ENCODE assay signal across 1 cellular context in genomic region chr10:22185586-22185985, GRCh38.
TF ChIP-seq lines count a peak whose summit lies in the region.

No MANE protein-coding gene starts in this region.

TF ChIP-seq in GM23338, 12 proteins besides CTCF, POLR2A, EP300 and RAD21 (continued from another document):
- TF ChIP-seq ZNF462 (CRISPR knock-in tag; IDR thresholded peaks at IDR 0.05) (no peak), EZH2phosphoT487 (IDR thresholded peaks at IDR 0.05; ENCODE audit: unreplicated experiment) (no peak), POLR2AphosphoS5 (IDR thresholded peaks at IDR 0.05; ENCODE audit: low read depth) (no peak), ZNF114 (CRISPR knock-in tag; IDR thresholded peaks at IDR 0.05) (no peak)
TF ChIP-seq in GM23338: peak in this region for 0.
